Comparison of ENCODE assay signal across 1 cellular context in genomic region chr11:61974766-61975631, GRCh38.
TF ChIP-seq lines count a peak whose summit lies in the region.

No MANE protein-coding gene starts in this region.

TF ChIP-seq in HepG2, 621 proteins besides CTCF, POLR2A, EP300 and RAD21 (continued from another document):
- TF ChIP-seq ZNF556 (CRISPR knock-in tag; IDR thresholded peaks at IDR 0.05; ENCODE audit: borderline replicate concordance): no peak
- TF ChIP-seq, protein P1, sequence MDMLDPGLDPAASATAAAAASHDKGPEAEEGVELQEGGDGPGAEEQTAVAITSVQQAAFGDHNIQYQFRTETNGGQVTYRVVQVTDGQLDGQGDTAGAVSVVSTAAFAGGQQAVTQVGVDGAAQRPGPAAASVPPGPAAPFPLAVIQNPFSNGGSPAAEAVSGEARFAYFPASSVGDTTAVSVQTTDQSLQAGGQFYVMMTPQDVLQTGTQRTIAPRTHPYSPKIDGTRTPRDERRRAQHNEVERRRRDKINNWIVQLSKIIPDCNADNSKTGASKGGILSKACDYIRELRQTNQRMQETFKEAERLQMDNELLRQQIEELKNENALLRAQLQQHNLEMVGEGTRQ (IDR thresholded peaks at IDR 0.05; ENCODE audit: low read depth, low read length): no peak
- TF ChIP-seq, protein P1 (CRISPR knock-in tag; IDR thresholded peaks at IDR 0.05; ENCODE audit: borderline replicate concordance): no peak
- no peak for TF ChIP-seq CBX5 (CRISPR knock-in tag; IDR thresholded peaks at IDR 0.05; ENCODE audit: borderline replicate concordance)
- TF ChIP-seq HOXA5 (CRISPR knock-in tag; IDR thresholded peaks at IDR 0.05): no peak
- no peak for TF ChIP-seq ZSCAN25 (CRISPR knock-in tag; IDR thresholded peaks at IDR 0.05)
- TF ChIP-seq ZNF3 (CRISPR knock-in tag; IDR thresholded peaks at IDR 0.05): no peak
- TF ChIP-seq ZNF383 (CRISPR knock-in tag; IDR thresholded peaks at IDR 0.05; ENCODE audit: borderline replicate concordance): no peak
- no peak for TF ChIP-seq SETDB1 (CRISPR knock-in tag; IDR thresholded peaks at IDR 0.05; ENCODE audit: borderline replicate concordance)
- TF ChIP-seq, protein P2, sequence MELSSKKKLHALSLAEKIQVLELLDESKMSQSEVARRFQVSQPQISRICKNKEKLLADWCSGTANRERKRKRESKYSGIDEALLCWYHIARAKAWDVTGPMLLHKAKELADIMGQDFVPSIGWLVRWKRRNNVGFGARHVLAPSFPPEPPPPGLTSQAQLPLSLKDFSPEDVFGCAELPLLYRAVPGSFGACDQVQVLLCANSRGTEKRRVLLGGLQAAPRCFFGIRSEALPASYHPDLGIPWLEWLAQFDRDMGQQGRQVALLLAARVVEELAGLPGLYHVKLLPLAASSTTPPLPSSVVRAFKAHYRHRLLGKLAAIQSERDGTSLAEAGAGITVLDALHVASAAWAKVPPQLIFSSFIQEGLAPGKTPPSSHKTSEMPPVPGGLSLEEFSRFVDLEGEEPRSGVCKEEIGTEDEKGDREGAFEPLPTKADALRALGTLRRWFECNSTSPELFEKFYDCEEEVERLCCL (CRISPR knock-in tag; IDR thresholded peaks at IDR 0.05; ENCODE audit: borderline replicate concordance): no peak
- no peak for TF ChIP-seq HOXA9 (CRISPR knock-in tag; IDR thresholded peaks at IDR 0.05; ENCODE audit: borderline replicate concordance)
- TF ChIP-seq HNF4A (CRISPR knock-in tag; IDR thresholded peaks at IDR 0.05): peak; percentile 75
- TF ChIP-seq TRIM22 (IDR thresholded peaks at IDR 0.05): no peak
- TF ChIP-seq ZNF20 (CRISPR knock-in tag; IDR thresholded peaks at IDR 0.05): no peak
- no peak for TF ChIP-seq REXO4 (CRISPR knock-in tag; IDR thresholded peaks at IDR 0.05; ENCODE audit: borderline replicate concordance)
- TF ChIP-seq ZNF780A (CRISPR knock-in tag; IDR thresholded peaks at IDR 0.05): no peak
- TF ChIP-seq YEATS4 (CRISPR knock-in tag; IDR thresholded peaks at IDR 0.05; ENCODE audit: borderline replicate concordance): no peak; the same call in 1 of the 2 replicates
- TF ChIP-seq ZNF850 (CRISPR knock-in tag; conservative IDR thresholded peaks at IDR 0.05): no peak
- TF ChIP-seq, protein P3, sequence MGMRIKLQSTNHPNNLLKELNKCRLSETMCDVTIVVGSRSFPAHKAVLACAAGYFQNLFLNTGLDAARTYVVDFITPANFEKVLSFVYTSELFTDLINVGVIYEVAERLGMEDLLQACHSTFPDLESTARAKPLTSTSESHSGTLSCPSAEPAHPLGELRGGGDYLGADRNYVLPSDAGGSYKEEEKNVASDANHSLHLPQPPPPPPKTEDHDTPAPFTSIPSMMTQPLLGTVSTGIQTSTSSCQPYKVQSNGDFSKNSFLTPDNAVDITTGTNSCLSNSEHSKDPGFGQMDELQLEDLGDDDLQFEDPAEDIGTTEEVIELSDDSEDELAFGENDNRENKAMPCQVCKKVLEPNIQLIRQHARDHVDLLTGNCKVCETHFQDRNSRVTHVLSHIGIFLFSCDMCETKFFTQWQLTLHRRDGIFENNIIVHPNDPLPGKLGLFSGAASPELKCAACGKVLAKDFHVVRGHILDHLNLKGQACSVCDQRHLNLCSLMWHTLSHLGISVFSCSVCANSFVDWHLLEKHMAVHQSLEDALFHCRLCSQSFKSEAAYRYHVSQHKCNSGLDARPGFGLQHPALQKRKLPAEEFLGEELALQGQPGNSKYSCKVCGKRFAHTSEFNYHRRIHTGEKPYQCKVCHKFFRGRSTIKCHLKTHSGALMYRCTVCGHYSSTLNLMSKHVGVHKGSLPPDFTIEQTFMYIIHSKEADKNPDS (CRISPR knock-in tag; IDR thresholded peaks at IDR 0.05): no peak
- no peak for TF ChIP-seq ZFP62 (CRISPR knock-in tag; IDR thresholded peaks at IDR 0.05)
- no peak for TF ChIP-seq ZNF253 (CRISPR knock-in tag; IDR thresholded peaks at IDR 0.05; ENCODE audit: borderline replicate concordance)
- TF ChIP-seq, protein P4, sequence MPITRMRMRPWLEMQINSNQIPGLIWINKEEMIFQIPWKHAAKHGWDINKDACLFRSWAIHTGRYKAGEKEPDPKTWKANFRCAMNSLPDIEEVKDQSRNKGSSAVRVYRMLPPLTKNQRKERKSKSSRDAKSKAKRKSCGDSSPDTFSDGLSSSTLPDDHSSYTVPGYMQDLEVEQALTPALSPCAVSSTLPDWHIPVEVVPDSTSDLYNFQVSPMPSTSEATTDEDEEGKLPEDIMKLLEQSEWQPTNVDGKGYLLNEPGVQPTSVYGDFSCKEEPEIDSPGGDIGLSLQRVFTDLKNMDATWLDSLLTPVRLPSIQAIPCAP (CRISPR knock-in tag; IDR thresholded peaks at IDR 0.05; ENCODE audit: low read depth): no peak
- no peak for TF ChIP-seq ZNF296 (CRISPR knock-in tag; conservative IDR thresholded peaks at IDR 0.05)
- TF ChIP-seq ATAD3A (CRISPR knock-in tag; IDR thresholded peaks at IDR 0.05): no peak
- no peak for TF ChIP-seq TGIF2 (CRISPR knock-in tag; IDR thresholded peaks at IDR 0.05)
- TF ChIP-seq ZBTB10 (CRISPR knock-in tag; IDR thresholded peaks at IDR 0.05; ENCODE audit: borderline replicate concordance): no peak
- TF ChIP-seq POLR2AphosphoS5 (IDR thresholded peaks at IDR 0.05; ENCODE audit: low read depth, low read length): peak; percentile 42
- TF ChIP-seq SALL2 (CRISPR knock-in tag; IDR thresholded peaks at IDR 0.05): no peak
- no peak for TF ChIP-seq TCF12 (IDR thresholded peaks at IDR 0.05)
- TF ChIP-seq TCF12 (CRISPR knock-in tag; IDR thresholded peaks at IDR 0.05): 0 out of 2 replicates have a peak, but pooled peaks have one; percentile 34
- TF ChIP-seq NAIF1 (CRISPR knock-in tag; IDR thresholded peaks at IDR 0.05; ENCODE audit: borderline replicate concordance): no peak
- no peak for TF ChIP-seq SRSF4 (IDR thresholded peaks at IDR 0.05; ENCODE audit: low read depth, low read length, poor library complexity, severe bottlenecking)
- TF ChIP-seq GATA4 (IDR thresholded peaks at IDR 0.05; ENCODE audit: borderline replicate concordance, low read depth): no peak
- TF ChIP-seq PHF5A (CRISPR knock-in tag; IDR thresholded peaks at IDR 0.05; ENCODE audit: low read depth, unreplicated experiment): no peak
- peak; percentile 27 for TF ChIP-seq ASH2L (IDR thresholded peaks at IDR 0.05; ENCODE audit: insufficient read length, low read depth, low read length)
- no peak for TF ChIP-seq ZNF607 (CRISPR knock-in tag; IDR thresholded peaks at IDR 0.05; ENCODE audit: borderline replicate concordance)
- no peak for TF ChIP-seq ZNF772 (CRISPR knock-in tag; IDR thresholded peaks at IDR 0.05)
- TF ChIP-seq SSRP1 (CRISPR knock-in tag; IDR thresholded peaks at IDR 0.05): no peak
- TF ChIP-seq ZNF660 (CRISPR knock-in tag; IDR thresholded peaks at IDR 0.05; ENCODE audit: borderline replicate concordance, low read depth): no peak
- TF ChIP-seq JUN (CRISPR knock-in tag; IDR thresholded peaks at IDR 0.05): 0 out of 2 replicates have a peak, but pooled peaks have one; percentile 19
- TF ChIP-seq NR2C2 (CRISPR knock-in tag; IDR thresholded peaks at IDR 0.05; ENCODE audit: borderline replicate concordance): no peak
